Comparison of ENCODE assay signal across 19 cellular contexts in the genomic region with DNA sequence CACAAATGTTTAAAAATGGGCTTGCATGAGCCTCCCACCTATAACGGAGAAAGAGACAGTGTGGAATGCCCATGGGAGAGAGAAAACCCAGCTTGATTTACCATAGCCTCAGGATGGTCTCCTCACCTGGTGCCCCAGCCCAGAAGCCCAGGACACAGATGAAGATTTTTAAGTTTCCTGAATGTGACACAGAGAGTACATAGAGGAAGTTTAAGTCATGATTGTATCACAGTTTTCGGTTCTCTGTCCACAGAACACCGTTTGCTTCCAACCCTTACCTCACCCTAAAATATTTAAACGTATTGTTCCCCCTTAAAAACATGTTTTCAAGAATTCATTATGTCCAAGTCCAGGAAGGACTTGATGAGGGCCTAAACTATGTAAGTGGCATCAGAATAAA. TPM values are rescaled to one million over a fixed set of nuclear protein-coding genes. Genes with fewer than 3 reads are reported as not detected.
DNase-seq lines count a peak whose midpoint lies in the region; ATAC-seq lines count a peak whose summit lies in the region.
"Had no signal": no experiment of that assay in that cellular context is flagged by ENCODE, and none has a peak within 500 bp of the region (broad histone marks: within the 10 kb centered on the region; RNA-seq: fewer than 3 reads in every experiment).

No MANE protein-coding gene starts in this region.

- no peaks in the 10 kb centered on the region for H3K27me3 ChIP-seq in naive thymus-derived CD4-positive, alpha-beta T cell (ENCODE audit: control insufficient read depth in 2 of 2, insufficient read depth in 2 of 2, low read length in 2 of 2)
- H3K27me3 ChIP-seq: Peyer's patch had no signal

- no peak overlapping the region for H3K27ac ChIP-seq in naive thymus-derived CD4-positive, alpha-beta T cell (ENCODE audit: low read depth, low read length)
- H3K27ac ChIP-seq: 22Rv1, C4-2B, Peyer's patch had no signal

- no peaks in the 10 kb centered on the region for H3K27me3 Mint-ChIP-seq in T-helper 1 cell treated with Interleukin-12 subunit alpha and Interleukin-12 subunit beta and Interleukin-4 antibody, amounts not matched to agents 30 μg/mL and 1 μg/mL, for 36 hours (ENCODE audit: low read depth)
- H3K27me3 Mint-ChIP-seq in activated T-cell treated with anti-CD3 and anti-CD28 coated beads, Interleukin-2, amount 50 U/mL, for 4 hours (ENCODE audit: low read depth), result no peaks in the 10 kb centered on the region
- no peaks in the 10 kb centered on the region for H3K27me3 Mint-ChIP-seq in activated CD8-positive, alpha-beta T cell treated with anti-CD3 and anti-CD28 coated beads, Interleukin-2, amount 10 ng/mL, durations not matched to agents 7 days and 5 days (ENCODE audit: low read depth)
- H3K27me3 Mint-ChIP-seq in naive thymus-derived CD4-positive, alpha-beta T cell, result no peaks in the 10 kb centered on the region
- no peaks in the 10 kb centered on the region for H3K27me3 Mint-ChIP-seq in activated T-helper 2 cell treated with anti-CD3 and anti-CD28 coated beads, Interferon-gamma antibody, Interleukin-2, Interleukin-4, amounts not matched to agents 10 μg/mL and 5 μg/mL and 100 μg/mL, durations not matched to agents 14 hours and 24 hours and 36 hours (ENCODE audit: low read depth)

- intact Hi-C loops in naive thymus-derived CD4-positive, alpha-beta T cell (cut with micrococcal nuclease), result no loop called here
- intact Hi-C loops in activated T-helper 2 cell treated with anti-CD3 and anti-CD28 coated beads, Interferon-gamma antibody, Interleukin-2, Interleukin-4, amounts not matched to agents 10 μg/mL and 5 μg/mL and 100 μg/mL, durations not matched to agents 14 hours and 24 hours and 36 hours (cut with micrococcal nuclease), result no loop called here

- peak in 1 of 2 donors; percentile 37 for ATAC-seq in activated T-cell treated with anti-CD3 and anti-CD28 coated beads, Interleukin-2, amount 50 U/mL, for 4 hours
- ATAC-seq in activated CD8-positive, alpha-beta T cell treated with anti-CD3 and anti-CD28 coated beads, Interleukin-2, amount 10 ng/mL, durations not matched to agents 7 days and 5 days, result no peak
- ATAC-seq in naive thymus-derived CD4-positive, alpha-beta T cell, result no peak
- ATAC-seq in GM19351 (IDR thresholded peaks at IDR 0.05; ENCODE audit: unreplicated experiment), result no peak

- H3K4me3 ChIP-seq in naive thymus-derived CD4-positive, alpha-beta T cell (ENCODE audit: low read length), result no peak overlapping the region
- H3K4me3 ChIP-seq: Peyer's patch had no signal

- no peaks in the 10 kb centered on the region for H3K9me3 Mint-ChIP-seq in T-helper 1 cell treated with Interleukin-12 subunit alpha and Interleukin-12 subunit beta and Interleukin-4 antibody, amounts not matched to agents 30 μg/mL and 1 μg/mL, for 36 hours
- H3K9me3 Mint-ChIP-seq in activated T-cell treated with anti-CD3 and anti-CD28 coated beads, Interleukin-2, amount 50 U/mL, for 4 hours, result peaks cover 4% of the 10 kb centered on the region
- peaks cover 1% of the 10 kb centered on the region for H3K9me3 Mint-ChIP-seq in activated CD8-positive, alpha-beta T cell treated with anti-CD3 and anti-CD28 coated beads, Interleukin-2, amount 10 ng/mL, durations not matched to agents 7 days and 5 days (ENCODE audit: insufficient read depth)
- H3K9me3 Mint-ChIP-seq in naive thymus-derived CD4-positive, alpha-beta T cell, result peaks cover 0 to 7% (median 0%) of the 10 kb centered on the region in 11 donors
- H3K9me3 Mint-ChIP-seq in activated T-helper 2 cell treated with anti-CD3 and anti-CD28 coated beads, Interferon-gamma antibody, Interleukin-2, Interleukin-4, amounts not matched to agents 10 μg/mL and 5 μg/mL and 100 μg/mL, durations not matched to agents 14 hours and 24 hours and 36 hours, result no peaks in the 10 kb centered on the region
- H3K9me3 Mint-ChIP-seq: H9 had no signal

- H3K4me1 ChIP-seq in naive thymus-derived CD4-positive, alpha-beta T cell (ENCODE audit: control insufficient read depth in 2 of 2, insufficient read depth in 2 of 2, low read length in 2 of 2), result peaks cover 16 to 20% of the 10 kb centered on the region in 2 donors
- H3K4me1 ChIP-seq: Caco-2 had no signal

- peaks cover 6% of the 10 kb centered on the region for H3K36me3 Mint-ChIP-seq in T-helper 1 cell treated with Interleukin-12 subunit alpha and Interleukin-12 subunit beta and Interleukin-4 antibody, amounts not matched to agents 30 μg/mL and 1 μg/mL, for 36 hours (ENCODE audit: low read depth)
- H3K36me3 Mint-ChIP-seq in activated T-cell treated with anti-CD3 and anti-CD28 coated beads, Interleukin-2, amount 50 U/mL, for 4 hours (ENCODE audit: insufficient read depth), result peaks cover 9% of the 10 kb centered on the region
- H3K36me3 Mint-ChIP-seq in activated CD8-positive, alpha-beta T cell treated with anti-CD3 and anti-CD28 coated beads, Interleukin-2, amount 10 ng/mL, durations not matched to agents 7 days and 5 days (ENCODE audit: low read depth), result peaks cover 27% of the 10 kb centered on the region
- H3K36me3 Mint-ChIP-seq in naive thymus-derived CD4-positive, alpha-beta T cell, result peaks cover 0 to 21% (median 15%) of the 10 kb centered on the region in 5 donors
- no peaks in the 10 kb centered on the region for H3K36me3 Mint-ChIP-seq in activated T-helper 2 cell treated with anti-CD3 and anti-CD28 coated beads, Interferon-gamma antibody, Interleukin-2, Interleukin-4, amounts not matched to agents 10 μg/mL and 5 μg/mL and 100 μg/mL, durations not matched to agents 14 hours and 24 hours and 36 hours (ENCODE audit: low read depth)

- peaks cover 27% of the 10 kb centered on the region for H3K4me1 Mint-ChIP-seq in T-helper 1 cell treated with Interleukin-12 subunit alpha and Interleukin-12 subunit beta and Interleukin-4 antibody, amounts not matched to agents 30 μg/mL and 1 μg/mL, for 36 hours (ENCODE audit: low read depth)
- peaks cover 62% of the 10 kb centered on the region for H3K4me1 Mint-ChIP-seq in activated T-cell treated with anti-CD3 and anti-CD28 coated beads, Interleukin-2, amount 50 U/mL, for 4 hours (ENCODE audit: low read depth)
- peaks cover 73% of the 10 kb centered on the region for H3K4me1 Mint-ChIP-seq in activated CD8-positive, alpha-beta T cell treated with anti-CD3 and anti-CD28 coated beads, Interleukin-2, amount 10 ng/mL, durations not matched to agents 7 days and 5 days (ENCODE audit: low read depth)
- peaks cover 11 to 87% (median 65%) of the 10 kb centered on the region in 7 donors for H3K4me1 Mint-ChIP-seq in naive thymus-derived CD4-positive, alpha-beta T cell
- H3K4me1 Mint-ChIP-seq in activated T-helper 2 cell treated with anti-CD3 and anti-CD28 coated beads, Interferon-gamma antibody, Interleukin-2, Interleukin-4, amounts not matched to agents 10 μg/mL and 5 μg/mL and 100 μg/mL, durations not matched to agents 14 hours and 24 hours and 36 hours (ENCODE audit: low read depth), result peaks cover 24% of the 10 kb centered on the region

- CTCF ChIA-PET in activated CD8-positive, alpha-beta T cell treated with anti-CD3 and anti-CD28 coated beads, Interleukin-2, amount 10 ng/mL, durations not matched to agents 7 days and 5 days (lab: Charles Lee), result no interaction called here
- CTCF ChIA-PET in naive thymus-derived CD4-positive, alpha-beta T cell (lab: Charles Lee), result no interaction called here

- no peaks in the 10 kb centered on the region for H3K9me3 ChIP-seq in naive thymus-derived CD4-positive, alpha-beta T cell (ENCODE audit: control insufficient read depth in 2 of 3, low read length in 3 of 3)
- H3K9me3 ChIP-seq: Caco-2, Peyer's patch had no signal

- H3K27ac Mint-ChIP-seq in T-helper 1 cell treated with Interleukin-12 subunit alpha and Interleukin-12 subunit beta and Interleukin-4 antibody, amounts not matched to agents 30 μg/mL and 1 μg/mL, for 36 hours, result peak overlapping the region; percentile 13
- peak overlapping the region; percentile 71 for H3K27ac Mint-ChIP-seq in activated CD8-positive, alpha-beta T cell treated with anti-CD3 and anti-CD28 coated beads, Interleukin-2, amount 10 ng/mL, durations not matched to agents 7 days and 5 days
- peak overlapping the region; percentile 44 to 96 (median 79) for H3K27ac Mint-ChIP-seq in naive thymus-derived CD4-positive, alpha-beta T cell
- no peak overlapping the region for H3K27ac Mint-ChIP-seq in activated T-helper 2 cell treated with anti-CD3 and anti-CD28 coated beads, Interferon-gamma antibody, Interleukin-2, Interleukin-4, amounts not matched to agents 10 μg/mL and 5 μg/mL and 100 μg/mL, durations not matched to agents 14 hours and 24 hours and 36 hours
- H3K27ac Mint-ChIP-seq: H9 had no signal

- no peak overlapping the region for H3K4me3 Mint-ChIP-seq in T-helper 1 cell treated with Interleukin-12 subunit alpha and Interleukin-12 subunit beta and Interleukin-4 antibody, amounts not matched to agents 30 μg/mL and 1 μg/mL, for 36 hours
- H3K4me3 Mint-ChIP-seq in activated T-cell treated with anti-CD3 and anti-CD28 coated beads, Interleukin-2, amount 50 U/mL, for 4 hours, result peak overlapping the region; percentile 4
- H3K4me3 Mint-ChIP-seq in activated CD8-positive, alpha-beta T cell treated with anti-CD3 and anti-CD28 coated beads, Interleukin-2, amount 10 ng/mL, durations not matched to agents 7 days and 5 days, result peak overlapping the region; percentile 10
- H3K4me3 Mint-ChIP-seq in naive thymus-derived CD4-positive, alpha-beta T cell, result peak overlapping the region in 7 of 10 donors; percentile 17 to 62 (median 44)
- H3K4me3 Mint-ChIP-seq in activated T-helper 2 cell treated with anti-CD3 and anti-CD28 coated beads, Interferon-gamma antibody, Interleukin-2, Interleukin-4, amounts not matched to agents 10 μg/mL and 5 μg/mL and 100 μg/mL, durations not matched to agents 14 hours and 24 hours and 36 hours (ENCODE audit: low read depth), result no peak overlapping the region
- H3K4me3 Mint-ChIP-seq: H9 had no signal

- no peaks in the 10 kb centered on the region for H3K36me3 ChIP-seq in naive thymus-derived CD4-positive, alpha-beta T cell (ENCODE audit: control insufficient read depth in 2 of 3, insufficient read depth in 3 of 3, low read length in 3 of 3)
- H3K36me3 ChIP-seq: Peyer's patch had no signal

- no peak for DNase-seq in T-helper 1 cell
- DNase-seq in activated T-cell treated with anti-CD3 and anti-CD28 coated beads, Interleukin-2, amount 50 U/mL, for 4 hours, result no peak
- DNase-seq in activated T-cell treated with anti-CD3 and anti-CD28 coated beads, Interleukin-2, amount 50 U/mL, for 1 hour, result no peak
- DNase-seq in activated CD8-positive, alpha-beta T cell treated with anti-CD3 and anti-CD28 coated beads, Interleukin-2, amount 10 ng/mL, durations not matched to agents 7 days and 5 days, result no peak
- no peak for DNase-seq in naive thymus-derived CD4-positive, alpha-beta T cell
- DNase-seq in activated T-helper 2 cell treated with anti-CD3 and anti-CD28 coated beads, Interferon-gamma antibody, Interleukin-2, Interleukin-4, amounts not matched to agents 10 μg/mL and 5 μg/mL and 100 μg/mL, durations not matched to agents 14 hours and 24 hours and 36 hours (ENCODE audit: low spot score), result no peak
- DNase-seq: AML-193, Caco-2, GDM1, H9, KBM-7, NCI-H1105 treated with DMSO at 0.1 percent for 48 hours, NCI-H1694, NCI-H2081 treated with DMSO at 0.1 percent for 48 hours, Peyer's patch had no signal

- POLR2A ChIA-PET in activated CD8-positive, alpha-beta T cell treated with anti-CD3 and anti-CD28 coated beads, Interleukin-2, amount 10 ng/mL, durations not matched to agents 7 days and 5 days (lab: Charles Lee), result no interaction called here
- POLR2A ChIA-PET in naive thymus-derived CD4-positive, alpha-beta T cell (lab: Charles Lee), result interaction anchor here (1.0 to 2.1 kb wide), 2 partner anchors 8 to 13 kb away, joined by 3 to 5 read pairs; no protein-coding TSS in a partner anchor

RNA-seq across cellular contexts. Expression of a gene that starts 56.2 kb away (rescaled TPM):
- total RNA-seq in activated T-cell treated with anti-CD3 and anti-CD28 coated beads, Interleukin-2, amount 50 U/mL, for 4 hours, result 10 to 100 TPM; 19.9 to 32.0 (median 22.8) TPM
- 10 to 100 TPM; 43.8 to 47.4 TPM for total RNA-seq in activated CD8-positive, alpha-beta T cell treated with anti-CD3 and anti-CD28 coated beads, Interleukin-2, amount 10 ng/mL, durations not matched to agents 7 days and 5 days
- total RNA-seq in naive thymus-derived CD4-positive, alpha-beta T cell, result 100 to 1,000 TPM in 4 of 5 experiments, 10 to 100 TPM in 1; 60.9 to 414 (median 228) TPM
- 100 to 1,000 TPM; 152 to 252 TPM for polyA plus RNA-seq in naive thymus-derived CD4-positive, alpha-beta T cell
- 7.7 and 10.2 TPM in 2 replicates for total RNA-seq in activated T-helper 2 cell treated with anti-CD3 and anti-CD28 coated beads, Interferon-gamma antibody, Interleukin-2, Interleukin-4, amounts not matched to agents 10 μg/mL and 5 μg/mL and 100 μg/mL, durations not matched to agents 14 hours and 24 hours and 36 hours

Comparison
In these comparisons a context has a peak if more than half of its experiments do, and no peak if none do; other contexts are left out.
1. H3K4me3 Mint-ChIP-seq: peak in activated T-cell treated with anti-CD3 and anti-CD28 coated beads, Interleukin-2, amount 50 U/mL, for 4 hours (single experiment), activated CD8-positive, alpha-beta T cell treated with anti-CD3 and anti-CD28 coated beads, Interleukin-2, amount 10 ng/mL, durations not matched to agents 7 days and 5 days (single experiment) and naive thymus-derived CD4-positive, alpha-beta T cell (7 of 10); none in T-helper 1 cell treated with Interleukin-12 subunit alpha and Interleukin-12 subunit beta and Interleukin-4 antibody, amounts not matched to agents 30 μg/mL and 1 μg/mL, for 36 hours (single experiment) and activated T-helper 2 cell treated with anti-CD3 and anti-CD28 coated beads, Interferon-gamma antibody, Interleukin-2, Interleukin-4, amounts not matched to agents 10 μg/mL and 5 μg/mL and 100 μg/mL, durations not matched to agents 14 hours and 24 hours and 36 hours (single experiment).